Comparison of ENCODE assay signal across 22 cellular contexts in the genomic region with DNA sequence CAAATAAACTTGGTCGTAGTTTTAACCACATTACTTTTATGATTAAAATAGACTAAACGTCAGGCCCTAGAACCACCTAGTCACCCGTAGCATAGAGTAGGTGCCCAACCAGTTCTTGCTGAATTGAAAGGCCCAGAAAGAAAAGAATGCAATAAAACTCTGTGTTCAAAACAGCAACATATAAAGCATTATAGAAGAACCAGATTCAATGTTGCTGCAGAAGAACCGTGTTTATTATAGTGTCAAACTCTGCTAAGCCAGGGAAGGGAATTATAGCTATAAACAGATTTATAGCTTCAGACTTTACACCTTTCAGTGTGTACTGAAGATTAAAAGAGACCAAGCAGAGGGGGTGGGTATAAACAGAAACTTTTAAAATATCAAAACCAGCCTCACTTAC.
"Had no signal": no experiment of that assay in that cellular context is flagged by ENCODE, and none has a peak within 500 bp of the region (broad histone marks: within the 10 kb centered on the region; RNA-seq: fewer than 3 reads in every experiment).

No MANE protein-coding gene starts in this region.

- H3K27me3 ChIP-seq: SJSA1 had no signal

- H3K9ac ChIP-seq: SK-N-SH had no signal

- DNase-seq: IMR-90, Karpas-422, KG1, MM.1S, NCI-H1092 treated with DMSO at 0.1 percent for 48 hours, NCI-H1436, NCI-H187, NCI-H2029, NCI-H2081 treated with DMSO at 0.1 percent for 48 hours, NCI-H2171, NCI-H226, NCI-H446, NCI-H510A, NCI-H524 treated with DMSO at 0.1 percent for 48 hours, NCI-H69, NCI-H774, Right ventricle myocardium superior, RPMI8226, SIG-M5, SK-N-SH had no signal

- H3K27ac ChIP-seq: SJSA1 had no signal

- H3K9me3 ChIP-seq: SJSA1, SK-N-SH had no signal

- H3K4me3 ChIP-seq: SJSA1 had no signal

- H3K4me1 ChIP-seq: SJSA1 had no signal

- H3K36me3 ChIP-seq: SJSA1 had no signal

- ATAC-seq: HepG2 had no signal
